Comparison of ENCODE assay signal across 11 cellular contexts in the genomic region with DNA sequence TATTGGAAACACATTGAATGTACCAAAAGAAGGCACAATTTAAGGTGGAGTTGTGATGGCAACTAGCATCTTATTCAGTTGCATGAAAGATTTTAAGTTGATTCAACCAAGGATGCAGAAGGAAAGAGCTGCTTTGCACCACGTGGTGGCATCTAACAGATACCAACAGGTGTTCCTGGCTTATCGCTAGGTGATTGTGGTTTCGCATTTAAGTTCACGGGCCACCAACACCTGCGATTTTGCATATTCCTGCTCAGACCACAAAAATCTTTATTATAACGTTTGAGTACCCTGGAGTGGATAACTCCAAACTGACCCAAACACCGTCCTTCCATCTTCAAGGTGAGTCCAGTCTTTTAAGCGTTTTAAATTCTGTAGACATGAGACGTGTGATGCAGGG. TPM values are rescaled to one million over a fixed set of nuclear protein-coding genes. Genes with fewer than 3 reads are reported as not detected.
DNase-seq lines count a peak whose midpoint lies in the region; ATAC-seq lines count a peak whose summit lies in the region.
"Had no signal": no experiment of that assay in that cellular context is flagged by ENCODE, and none has a peak within 500 bp of the region (broad histone marks: within the 10 kb centered on the region; RNA-seq: fewer than 3 reads in every experiment).

No MANE protein-coding gene starts in this region.

- no peaks in the 10 kb centered on the region for H3K36me3 ChIP-seq in CD8-positive, alpha-beta memory T cell (ENCODE audit: insufficient read depth, low read length)
- H3K36me3 ChIP-seq in H7 (replicated peaks; ENCODE audit: control insufficient read depth, insufficient read depth, low read length) = no peaks in the 10 kb centered on the region
- H3K36me3 ChIP-seq: BLaER1 treated with 17β-estradiol and CSF1 and Interleukin-3, amounts not matched to agents 10 nM and 100 nM had no signal

- peak overlapping the region in 6 of 8 donors; percentile 7 to 64 (median 36) for H3K27ac Mint-ChIP-seq in CD8-positive, alpha-beta memory T cell

- CTCF ChIA-PET in CD8-positive, alpha-beta memory T cell (lab: Charles Lee) = no interaction called here

- H3K9me3 Mint-ChIP-seq in CD8-positive, alpha-beta memory T cell = peaks cover 0 to 7% (median 2%) of the 10 kb centered on the region in 5 donors

- peak in 2 of 5 donors; percentile 21 to 40 for DNase-seq in CD8-positive, alpha-beta memory T cell
- peak; percentile 45 to 83 for DNase-seq in NCI-H526 (lab: John Stamatoyannopoulos, UW)
- DNase-seq in DMS 273 (lab: John Stamatoyannopoulos, UW; ENCODE audit: unreplicated experiment) = no peak
- no peak for DNase-seq in H7
- DNase-seq in OCI-M2 (lab: John Stamatoyannopoulos, UW; ENCODE audit: unreplicated experiment) = no peak
- no peak for DNase-seq in NCI-H2029 (lab: John Stamatoyannopoulos, UW)

- H3K9me3 ChIP-seq in CD8-positive, alpha-beta memory T cell (ENCODE audit: low read length) = no peaks in the 10 kb centered on the region

- ATAC-seq in GM19043 (IDR thresholded peaks at IDR 0.05; ENCODE audit: low read depth, unreplicated experiment) (peak; percentile 67), HG02884 (IDR thresholded peaks at IDR 0.05; ENCODE audit: unreplicated experiment) (peak; percentile 61)
- ATAC-seq: HCT116 had no signal

- no peaks in the 10 kb centered on the region for H3K27me3 Mint-ChIP-seq in CD8-positive, alpha-beta memory T cell

- no peak overlapping the region for H3K4me3 Mint-ChIP-seq in CD8-positive, alpha-beta memory T cell

- H3K36me3 Mint-ChIP-seq in CD8-positive, alpha-beta memory T cell = peaks cover 0 to 19% (median 0%) of the 10 kb centered on the region in 3 donors

- H3K27me3 ChIP-seq in CD8-positive, alpha-beta memory T cell (ENCODE audit: insufficient read depth, low read length, poor library complexity, severe bottlenecking) = no peaks in the 10 kb centered on the region
- H3K27me3 ChIP-seq in H7 (ENCODE audit: control insufficient read depth, insufficient read depth, low read length) = no peaks in the 10 kb centered on the region
- H3K27me3 ChIP-seq: BLaER1 treated with 17β-estradiol and CSF1 and Interleukin-3, amounts not matched to agents 10 nM and 100 nM had no signal

- peaks cover 34 to 49% (median 36%) of the 10 kb centered on the region in 3 donors for H3K4me1 Mint-ChIP-seq in CD8-positive, alpha-beta memory T cell

- H3K27ac ChIP-seq in CD8-positive, alpha-beta memory T cell (ENCODE audit: low read depth, low read length) = no peak overlapping the region
- H3K27ac ChIP-seq: BLaER1 treated with 17β-estradiol and CSF1 and Interleukin-3, amounts not matched to agents 10 nM and 100 nM; VCaP had no signal

- H3K4me1 ChIP-seq in CD8-positive, alpha-beta memory T cell (ENCODE audit: insufficient read depth, low read length) = peaks cover 43% of the 10 kb centered on the region

- no peak overlapping the region for H3K4me3 ChIP-seq in CD8-positive, alpha-beta memory T cell (ENCODE audit: low read length)
- H3K4me3 ChIP-seq in H7 (ENCODE audit: insufficient read depth, low read depth, low read length) = no peak overlapping the region
- H3K4me3 ChIP-seq: BLaER1 treated with 17β-estradiol and CSF1 and Interleukin-3, amounts not matched to agents 10 nM and 100 nM had no signal

- POLR2A ChIA-PET in CD8-positive, alpha-beta memory T cell (lab: Charles Lee) = no interaction called here

RNA-seq across cellular contexts. Expression of a gene that starts 45.3 kb away (rescaled TPM):
- total RNA-seq in CD8-positive, alpha-beta memory T cell = 100 to 1,000 TPM; 107 to 110 TPM
- 83.0 TPM for polyA plus RNA-seq in CD8-positive, alpha-beta memory T cell
- total RNA-seq in H7 (2014; rRNA removed; shearing (Covaris generic)) = 1.0 TPM in 1 of 2 replicates, not detected in the other

Comparison
In these comparisons a context has a peak if more than half of its experiments do, and no peak if none do; other contexts are left out.
1. DNase-seq: peak in NCI-H526 (2 of 2); none in DMS 273 (single experiment), H7 (single experiment), OCI-M2 (single experiment) and NCI-H2029 (single experiment).
2. RNA of a gene that starts 45.3 kb away (total RNA-seq): 107 to 110 TPM in CD8-positive, alpha-beta memory T cell; 1.0 TPM in H7; every median in the first group is over 10 times any median in the second.